Comparison of ENCODE assay signal across 9 cellular contexts in genomic region chr3:124016483-124016882, GRCh38. TPM values are rescaled to one million over a fixed set of nuclear protein-coding genes. Genes with fewer than 3 reads are reported as not detected.
DNase-seq lines count a peak whose midpoint lies in the region; ATAC-seq, FAIRE-seq and TF ChIP-seq lines count a peak whose summit lies in the region.
"Not testable (repeated sequence)": the region's sequence is repeated elsewhere in the genome, so short reads cannot be mapped to it uniquely, and the experiment has no call there.
"Had no signal": no experiment of that assay in that cellular context is flagged by ENCODE, and none has a peak within 500 bp of the region (broad histone marks: within the 10 kb centered on the region; RNA-seq: fewer than 3 reads in every experiment).

No MANE protein-coding gene starts in this region.

- intact Hi-C loops in Panc1 (cut with micrococcal nuclease; ENCODE audit: unreplicated experiment) (loop anchor here (1.0 kb wide), 2 partner anchors 63 to 452 kb away; no protein-coding TSS in a partner anchor), K562 (cut with micrococcal nuclease) (loop anchor here (1.0 to 10.0 kb wide), 3 partner anchors 63 to 541 kb away; no protein-coding TSS in a partner anchor)

- in situ Hi-C loops in Panc1 (cut with HindIII; ENCODE audit: low pct_unique_long_range_greater_than_20kb, low sequenced_read_pairs), result not testable (repeated sequence)
- in situ Hi-C loops in K562 (cut with MboI), result loop anchor here (10.0 kb wide), 1 partner anchor 448 kb away; no protein-coding TSS in a partner anchor

- TF ChIP-seq EP300 in K562 (IDR thresholded peaks at IDR 0.05; ENCODE audit: low read length), result not testable (repeated sequence)

- not testable (repeated sequence) for H3K4me1 ChIP-seq in Panc1 (ENCODE audit: control insufficient read depth, insufficient read depth, low read length); K562 (replicated peaks in 1 of 2; ENCODE audit: control insufficient read depth in 2 of 2, insufficient read depth in 2 of 2, low read length in 2 of 2)

- not testable (repeated sequence) for H3K9me3 ChIP-seq in AG04450 (ENCODE audit: control insufficient read depth, insufficient read depth, low read length); Panc1 (ENCODE audit: control insufficient read depth, insufficient read depth, low read depth, low read length); K562 (replicated peaks; ENCODE audit: control insufficient read depth, insufficient read depth, low read depth, low read length)

- not testable (repeated sequence) for H4K20me1 ChIP-seq in K562 (replicated peaks; ENCODE audit: control insufficient read depth, insufficient read depth, low read length)

- H3K9me1 ChIP-seq in K562 (ENCODE audit: control insufficient read depth, insufficient read depth, low read length), result not testable (repeated sequence)

- BruUV-seq in Panc1 (replicated peaks; lab: Mats Ljungman, UMichigan); K562 (replicated peaks; lab: Mats Ljungman, UMichigan): not testable (repeated sequence)

- not testable (repeated sequence) for H3K79me2 ChIP-seq in K562 (ENCODE audit: control insufficient read depth, insufficient read depth, low read length)

- ATAC-seq in Panc1 (peak; percentile 98), K562 (peak; percentile 88), left lobe of liver (peak; percentile 82)

- TF ChIP-seq RAD21 in K562 (CRISPR knock-in tag; conservative IDR thresholded peaks at IDR 0.05 in 1 of 2, IDR thresholded peaks at IDR 0.05 in 1 of 2), result peak; percentile 60 to 74

- DNase-seq in AG04450 (ENCODE audit: low read depth, low spot score); Panc1 (ENCODE audit: low read depth, low spot score); left lobe of liver (ENCODE audit: low spot score): not testable (repeated sequence)
- peak; percentile 64 for DNase-seq in NCI-H1105 treated with DMSO at 0.1 percent for 48 hours (lab: John Stamatoyannopoulos, UW)
- DNase-seq in K562 (ENCODE audit: extremely low read depth in 1 of 4, low spot score in 3 of 4), result peak; percentile 8 to 19 (median 13)
- DNase-seq in foreskin fibroblast, result peak; percentile 4 to 49
- DNase-seq in renal cortical epithelial cell (ENCODE audit: low read depth), result peak; percentile 22

- H2AFZ ChIP-seq in K562 (ENCODE audit: low read depth, low read length), result not testable (repeated sequence)

- H3K4me2 ChIP-seq in K562 (ENCODE audit: insufficient read depth, low read length), result not testable (repeated sequence)

- TF ChIP-seq CTCF in AG04450 (IDR thresholded peaks at IDR 0.05; ENCODE audit: low read depth, low read length), result peak; percentile 53
- peak; percentile 17; the same call in 1 of the 3 replicates for TF ChIP-seq CTCF in GM12872 (IDR thresholded peaks at IDR 0.05; ENCODE audit: insufficient read depth, low read depth, low read length)
- peak; percentile 69 for TF ChIP-seq CTCF in Panc1 (IDR thresholded peaks at IDR 0.05)
- TF ChIP-seq CTCF in K562 (IDR thresholded peaks at IDR 0.05 in 2 of 3, conservative IDR thresholded peaks at IDR 0.05 in 1 of 3; ENCODE audit: insufficient read depth in 2 of 3, low read depth in 1 of 3, low read length in 3 of 3), result peak; percentile 25 to 45 (median 42); a peak in 3 of 6 replicates
- peak; percentile 42 for TF ChIP-seq CTCF in foreskin fibroblast (IDR thresholded peaks at IDR 0.05; ENCODE audit: low read depth, low read length)

- WGBS in K562 (ENCODE audit: insufficient coverage, low coverage, missing lambda C conversion rate), result 0% methylated on average over 3 of the region's 4 CpGs

- not testable (repeated sequence) for H3K36me3 ChIP-seq in Panc1 (ENCODE audit: control insufficient read depth, insufficient read depth, low read length); K562 (ENCODE audit: control insufficient read depth, insufficient read depth, low read length)

- not testable (repeated sequence) for TF ChIP-seq POLR2A in K562 (conservative IDR thresholded peaks at IDR 0.05)

- POLR2A ChIA-PET in AG04450 (lab: Yijun Ruan, JAX); Panc1 (lab: Charles Lee): not testable (repeated sequence)
- POLR2A ChIA-PET in K562 (lab: Yijun Ruan, JAX), result interaction anchor here (0.6 kb wide), 1 partner anchor 241 kb away, joined by 3 read pairs; no protein-coding TSS in a partner anchor

- H3K27me3 ChIP-seq in AG04450 (ENCODE audit: control insufficient read depth, insufficient read depth, low read length) (peaks cover 21% of the 10 kb centered on the region), Panc1 (ENCODE audit: control insufficient read depth, insufficient read depth, low read length) (peaks cover 39% of the 10 kb centered on the region)
- not testable (repeated sequence) for H3K27me3 ChIP-seq in K562 (ENCODE audit: control insufficient read depth in 2 of 2, insufficient read depth in 2 of 2, low read length in 2 of 2)

- H3K27ac ChIP-seq in AG04450 (ENCODE audit: low read depth, low read length); Panc1 (ENCODE audit: low read length); K562 (ENCODE audit: extremely low read depth, low read depth, low read length): not testable (repeated sequence)

- peak; percentile 77 for FAIRE-seq in K562 (lab: Jason Lieb, UNC)

- not testable (repeated sequence) for H3K9ac ChIP-seq in K562 (ENCODE audit: insufficient read depth in 1 of 2, low read depth in 2 of 2, low read length in 2 of 2)

- CTCF ChIA-PET in AG04450 (lab: Charles Lee), result interaction anchor here (0.6 to 4.9 kb wide), 19 partner anchors 9 to 543 kb away, joined by 3 to 42 read pairs (median 3); no protein-coding TSS in a partner anchor
- CTCF ChIA-PET in Panc1 (lab: Charles Lee), result interaction anchor here (0.6 kb wide), 1 partner anchor 27 kb away, joined by 4 read pairs; no protein-coding TSS in a partner anchor
- CTCF ChIA-PET in K562 (lab: Yijun Ruan, JAX; ENCODE audit: low intra/inter-chr PET ratio), result interaction anchor here (1.6 to 2.1 kb wide), 2 partner anchors 63 to 266 kb away, joined by 6 to 9 read pairs; no protein-coding TSS in a partner anchor

- H3K4me3 ChIP-seq in AG04450 (ENCODE audit: low read depth, low read length); Panc1 (ENCODE audit: low read depth in 2 of 2, low read length in 2 of 2); K562; foreskin fibroblast (ENCODE audit: low read depth in 1 of 2, low read length in 2 of 2): not testable (repeated sequence)

RNA-seq across cellular contexts. Expression of gene KALRN, which starts 16.7 kb away (rescaled TPM):
- polyA plus RNA-seq in AG04450 (2011; rRNA removed) (6.7 and 8.8 TPM in 2 replicates), K562 (2011; rRNA removed) (3.2 and 5.6 TPM in 2 replicates), K562 (2014; fragmentation: Illumina TruSeq; extraction: Trizol) (3.4 and 4.0 TPM in 2 replicates), K562 (2014; fragmentation: Nextera tagmentation; extraction: Ambion mirVana) (under 1 TPM; 0.42 to 0.45 TPM), K562 (2014; rRNA removed) (3.4 and 4.6 TPM in 2 replicates)
- polyA minus RNA-seq in AG04450 (2011; rRNA and poly(A)+ RNA removed), result 35.6 and 51.2 TPM in 2 replicates
- total RNA-seq in Panc1 (2021; ENCODE audit: unreplicated experiment) (1.2 TPM), K562 (2014; rRNA removed) (3.3 and 8.2 TPM in 2 replicates), K562 (2014; rRNA removed; fragmentation: Illumina TruSeq; extraction: Trizol) (2.7 and 3.5 TPM in 2 replicates), K562 (2015; rRNA removed; fragmentation: Illumina TruSeq; extraction: Trizol) (1.6 and 2.0 TPM in 2 replicates), K562 (2021) (3.9 and 5.2 TPM in 2 replicates), left lobe of liver (14.0 TPM), renal cortical epithelial cell (3.5 and 19.1 TPM in 2 replicates)
- 0.85 TPM for polyA plus RNA-seq in Panc1 (2012; ENCODE audit: insufficient read length)
- 20.2 and 28.2 TPM in 2 replicates for total RNA-seq in K562 (2011; cell fraction: chromatin; rRNA removed; ENCODE audit: low replicate concordance)
- 9.5 and 12.8 TPM in 2 replicates for total RNA-seq in K562 (2011; cell fraction: nucleolus; rRNA removed)
- total RNA-seq in K562 (2011; cell fraction: nucleoplasm; rRNA removed), result 16.4 and 16.8 TPM in 2 replicates
- polyA plus RNA-seq in K562 (2011; cell fraction: cytosol; rRNA removed), result 2.2 and 5.1 TPM in 2 replicates
- 5.3 and 10.1 TPM in 2 replicates for polyA plus RNA-seq in K562 (2011; cell fraction: nucleus; rRNA removed)
- 4.1 and 5.1 TPM in 2 replicates for polyA plus RNA-seq in K562 (2012)
- 4.0 and 8.8 TPM in 2 replicates for polyA minus RNA-seq in K562 (2011; rRNA and poly(A)+ RNA removed)
- polyA minus RNA-seq in K562 (2011; cell fraction: cytosol; rRNA and poly(A)+ RNA removed), result 1.5 and 4.6 TPM in 2 replicates
- polyA minus RNA-seq in K562 (2011; cell fraction: nucleus; rRNA and poly(A)+ RNA removed), result 5.9 and 8.3 TPM in 2 replicates
- polyA plus RNA-seq: CD14-positive monocyte had no signal

RNA-seq across cellular contexts. Expression of gene ROPN1, which starts 24.6 kb away (rescaled TPM):
- polyA plus RNA-seq in AG04450 (2011; rRNA removed), result 0.25 and 0.29 TPM in 2 replicates
- polyA minus RNA-seq in AG04450 (2011; rRNA and poly(A)+ RNA removed), result not detected in 2 replicates
- total RNA-seq in Panc1 (2021; ENCODE audit: unreplicated experiment), result not detected
- polyA plus RNA-seq in Panc1 (2012; ENCODE audit: insufficient read length), result not detected
- not detected in 2 replicates for total RNA-seq in K562 (2011; cell fraction: chromatin; rRNA removed; ENCODE audit: low replicate concordance)
- total RNA-seq in K562 (2011; cell fraction: nucleolus; rRNA removed), result not detected in 2 replicates
- total RNA-seq in K562 (2011; cell fraction: nucleoplasm; rRNA removed), result not detected in 2 replicates
- not detected in 2 replicates for total RNA-seq in K562 (2014; rRNA removed)
- not detected in 2 replicates for total RNA-seq in K562 (2014; rRNA removed; fragmentation: Illumina TruSeq; extraction: Trizol)
- not detected in 2 replicates for total RNA-seq in K562 (2015; rRNA removed; fragmentation: Illumina TruSeq; extraction: Trizol)
- total RNA-seq in K562 (2021), result not detected in 2 replicates
- not detected in 2 replicates for polyA plus RNA-seq in K562 (2011; rRNA removed)
- not detected in 2 replicates for polyA plus RNA-seq in K562 (2011; cell fraction: cytosol; rRNA removed)
- polyA plus RNA-seq in K562 (2011; cell fraction: nucleus; rRNA removed), result not detected in 2 replicates
- not detected in 2 replicates for polyA plus RNA-seq in K562 (2012)
- polyA plus RNA-seq in K562 (2014; fragmentation: Illumina TruSeq; extraction: Trizol), result not detected in 2 replicates
- polyA plus RNA-seq in K562 (2014; fragmentation: Nextera tagmentation; extraction: Ambion mirVana), result not detected
- not detected in 2 replicates for polyA plus RNA-seq in K562 (2014; rRNA removed)
- polyA minus RNA-seq in K562 (2011; rRNA and poly(A)+ RNA removed), result not detected in 2 replicates
- polyA minus RNA-seq in K562 (2011; cell fraction: cytosol; rRNA and poly(A)+ RNA removed), result not detected in 2 replicates
- polyA minus RNA-seq in K562 (2011; cell fraction: nucleus; rRNA and poly(A)+ RNA removed), result not detected in 2 replicates
- total RNA-seq in left lobe of liver, result not detected
- total RNA-seq in renal cortical epithelial cell, result not detected in 2 replicates
- polyA plus RNA-seq: CD14-positive monocyte had no signal

RNA-seq across cellular contexts. Expression of gene CCDC14, which starts 55.5 kb away (rescaled TPM):
- polyA plus RNA-seq in AG04450 (2011; rRNA removed) (163 and 164 TPM in 2 replicates), K562 (2011; rRNA removed) (107 and 175 TPM in 2 replicates), K562 (2014; fragmentation: Illumina TruSeq; extraction: Trizol) (57.4 and 77.6 TPM in 2 replicates), K562 (2014; fragmentation: Nextera tagmentation; extraction: Ambion mirVana) (10 to 100 TPM; 18.6 to 30.9 TPM), K562 (2014; rRNA removed) (56.9 and 73.6 TPM in 2 replicates)
- 86.8 and 106 TPM in 2 replicates for polyA minus RNA-seq in AG04450 (2011; rRNA and poly(A)+ RNA removed)
- total RNA-seq in Panc1 (2021; ENCODE audit: unreplicated experiment) (57.7 TPM), K562 (2014; rRNA removed) (38.7 and 39.0 TPM in 2 replicates), K562 (2014; rRNA removed; fragmentation: Illumina TruSeq; extraction: Trizol) (56.2 and 57.3 TPM in 2 replicates), K562 (2015; rRNA removed; fragmentation: Illumina TruSeq; extraction: Trizol) (53.2 and 64.7 TPM in 2 replicates), K562 (2021) (39.2 and 42.2 TPM in 2 replicates), left lobe of liver (11.0 TPM), renal cortical epithelial cell (28.3 and 60.4 TPM in 2 replicates)
- polyA plus RNA-seq in Panc1 (2012; ENCODE audit: insufficient read length), result 15.1 TPM
- 91.7 and 270 TPM in 2 replicates for total RNA-seq in K562 (2011; cell fraction: chromatin; rRNA removed; ENCODE audit: low replicate concordance)
- 29.0 and 51.5 TPM in 2 replicates for total RNA-seq in K562 (2011; cell fraction: nucleolus; rRNA removed)
- 71.3 and 75.3 TPM in 2 replicates for total RNA-seq in K562 (2011; cell fraction: nucleoplasm; rRNA removed)
- 41.1 and 65.8 TPM in 2 replicates for polyA plus RNA-seq in K562 (2011; cell fraction: cytosol; rRNA removed)
- polyA plus RNA-seq in K562 (2011; cell fraction: nucleus; rRNA removed), result 958 and 1,404 TPM in 2 replicates
- polyA plus RNA-seq in K562 (2012), result 45.0 and 57.9 TPM in 2 replicates
- 66.4 and 107 TPM in 2 replicates for polyA minus RNA-seq in K562 (2011; rRNA and poly(A)+ RNA removed)
- 11.8 and 20.9 TPM in 2 replicates for polyA minus RNA-seq in K562 (2011; cell fraction: cytosol; rRNA and poly(A)+ RNA removed)
- 123 and 252 TPM in 2 replicates for polyA minus RNA-seq in K562 (2011; cell fraction: nucleus; rRNA and poly(A)+ RNA removed)

Comparison
In these comparisons a context has a peak if more than half of its experiments do, and no peak if none do; other contexts are left out.
1. CTCF ChIP-seq: peak in every context shown above with its lines; median percentile 69 in Panc1; 53 in AG04450; 42 in K562; 42 in foreskin fibroblast; 17 in GM12872.